Comparison of ENCODE assay signal across 24 cellular contexts in the genomic region with DNA sequence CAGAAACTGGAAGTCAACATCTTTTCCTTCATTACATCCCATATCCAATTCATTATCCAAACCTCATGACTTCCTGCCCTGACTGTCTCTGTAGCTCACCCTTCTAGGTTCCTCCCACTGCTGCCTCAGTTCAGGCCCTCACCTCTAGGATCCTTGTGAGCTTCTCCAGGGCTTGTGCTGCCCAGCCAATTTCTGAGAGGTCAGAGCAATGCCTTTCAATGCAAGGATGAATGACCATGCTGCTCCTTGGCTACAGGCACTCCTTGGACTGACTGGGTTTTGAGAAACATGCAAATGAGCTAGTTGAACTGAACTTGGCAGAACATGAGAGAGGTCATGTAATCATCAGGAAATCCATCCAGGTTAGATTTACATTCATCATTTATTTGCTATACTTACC.
DNase-seq lines count a peak whose midpoint lies in the region; ATAC-seq and TF ChIP-seq lines count a peak whose summit lies in the region.
"Had no signal": no experiment of that assay in that cellular context is flagged by ENCODE, and none has a peak within 500 bp of the region (broad histone marks: within the 10 kb centered on the region; RNA-seq: fewer than 3 reads in every experiment).

No MANE protein-coding gene starts in this region.

- no peaks in the 10 kb centered on the region for H3K9me3 Mint-ChIP-seq in endothelial cell (ENCODE audit: unreplicated experiment)

- H3K4me2 ChIP-seq in BLaER1, result peak overlapping the region; percentile 66
- H3K4me2 ChIP-seq: A549 had no signal

- H3K4me1 ChIP-seq in BLaER1 (peaks cover 44% of the 10 kb centered on the region), psoas muscle (peaks cover 46% of the 10 kb centered on the region), skeletal muscle tissue (ENCODE audit: control insufficient read depth in 3 of 3, insufficient read depth in 3 of 3, low read length in 3 of 3) (peaks cover 13 to 42% (median 39%) of the 10 kb centered on the region in 3 donors)
- H3K4me1 ChIP-seq: A549 had no signal

- H3K9me3 ChIP-seq in BLaER1, result peaks cover 23% of the 10 kb centered on the region
- H3K9me3 ChIP-seq in psoas muscle, result no peaks in the 10 kb centered on the region
- H3K9me3 ChIP-seq in skeletal muscle tissue (ENCODE audit: control insufficient read depth in 3 of 3, low read length in 3 of 3), result no peaks in the 10 kb centered on the region
- H3K9me3 ChIP-seq: A549 had no signal

- no peaks in the 10 kb centered on the region for H3K27me3 Mint-ChIP-seq in endothelial cell (ENCODE audit: unreplicated experiment)
- H3K27me3 Mint-ChIP-seq: B cell; CD4-positive, alpha-beta memory T cell; CD4-positive, CD25-positive, alpha-beta regulatory T cell had no signal

- H3K4me3 Mint-ChIP-seq in endothelial cell (ENCODE audit: unreplicated experiment), result peak overlapping the region; percentile 12
- H3K4me3 Mint-ChIP-seq: B cell; CD4-positive, alpha-beta memory T cell; CD4-positive, CD25-positive, alpha-beta regulatory T cell; CD8-positive, alpha-beta memory T cell had no signal

- H3K4me3 ChIP-seq in BLaER1, result no peak overlapping the region
- H3K4me3 ChIP-seq in psoas muscle, result no peak overlapping the region
- no peak overlapping the region for H3K4me3 ChIP-seq in skeletal muscle tissue (ENCODE audit: low read length in 3 of 3)
- H3K4me3 ChIP-seq: A549 had no signal

- H3K27ac ChIP-seq in BLaER1 (peak overlapping the region; percentile 49; the same call in 1 of the 2 replicates), psoas muscle (peak overlapping the region; percentile 54), skeletal muscle tissue (ENCODE audit: low read depth, low read length) (peak overlapping the region; percentile 36)
- H3K27ac ChIP-seq: 22Rv1, A549, C4-2B had no signal

- no peak overlapping the region for H3K27ac Mint-ChIP-seq in endothelial cell (ENCODE audit: unreplicated experiment)
- H3K27ac Mint-ChIP-seq: B cell had no signal

- H3K9ac ChIP-seq in BLaER1 (no peak overlapping the region), skeletal muscle tissue (ENCODE audit: low read depth in 1 of 3, low read length in 3 of 3) (no peak overlapping the region)

- TF ChIP-seq CTCF in endothelial cell (IDR thresholded peaks at IDR 0.05; ENCODE audit: unreplicated experiment) (no peak), psoas muscle (IDR thresholded peaks at IDR 0.05) (no peak)

- DNase-seq in endothelial cell (ENCODE audit: low spot score) (no peak), psoas muscle (no peak), nucleus accumbens (lab: John Stamatoyannopoulos, UW) (no peak), pons (ENCODE audit: low spot score) (no peak), CD1c-positive myeloid dendritic cell (ENCODE audit: extremely low spot score) (no peak)
- DNase-seq: AML-193; CD4-positive, alpha-beta memory T cell; CD4-positive, CD25-positive, alpha-beta regulatory T cell; CD8-positive, alpha-beta memory T cell; COR-L47; DMS 273 treated with DMSO at 0.1 percent for 48 hours; DMS153; DMS53; DMS79; DND-41; EL; GDM1 had no signal

- H3K36me3 Mint-ChIP-seq in endothelial cell (ENCODE audit: low read depth, unreplicated experiment), result peaks cover 21% of the 10 kb centered on the region

- H4K20me1 ChIP-seq in BLaER1, result no peaks in the 10 kb centered on the region

- H3K36me3 ChIP-seq in BLaER1 (peaks cover 90% of the 10 kb centered on the region), psoas muscle (ENCODE audit: insufficient read depth in 1 of 2, low read depth in 1 of 2) (peaks cover 0 to 15% of the 10 kb centered on the region in 2 donors), skeletal muscle tissue (ENCODE audit: control insufficient read depth in 3 of 3, insufficient read depth in 3 of 3, low read length in 3 of 3) (peaks cover 1 to 8% (median 6%) of the 10 kb centered on the region in 3 donors)

- intact Hi-C loops in psoas muscle (cut with DNase I), result no loop called here

- peaks cover 12% of the 10 kb centered on the region for H3K4me1 Mint-ChIP-seq in endothelial cell (ENCODE audit: unreplicated experiment)
- H3K4me1 Mint-ChIP-seq: CD4-positive, alpha-beta memory T cell; CD4-positive, CD25-positive, alpha-beta regulatory T cell; CD8-positive, alpha-beta memory T cell had no signal

- no peaks in the 10 kb centered on the region for H3K27me3 ChIP-seq in BLaER1
- no peaks in the 10 kb centered on the region for H3K27me3 ChIP-seq in psoas muscle (ENCODE audit: insufficient read depth in 3 of 3, low read length in 2 of 3)
- H3K27me3 ChIP-seq in skeletal muscle tissue (ENCODE audit: control insufficient read depth in 3 of 3, insufficient read depth in 3 of 3, low read length in 3 of 3), result no peaks in the 10 kb centered on the region

- ATAC-seq in psoas muscle, result peak in 1 of 4 donors; percentile 26
- ATAC-seq in GM18858 (IDR thresholded peaks at IDR 0.05; ENCODE audit: unreplicated experiment), result no peak
- ATAC-seq: A549 had no signal
